ENCODE assay signal across 12 cellular contexts in genomic region chr5:173789031-173789920, GRCh38.
DNase-seq lines count a peak whose midpoint lies in the region; ATAC-seq and TF ChIP-seq lines count a peak whose summit lies in the region.
"Had no signal": no experiment of that assay in that cellular context is flagged by ENCODE, and none has a peak within 500 bp of the region (broad histone marks: within the 10 kb centered on the region; RNA-seq: fewer than 3 reads in every experiment).

No MANE protein-coding gene starts in this region.

- no peak overlapping the region for H3K27ac Mint-ChIP-seq in activated naive CD4-positive, alpha-beta T cell treated with anti-CD3 and anti-CD28 coated beads, Interleukin-2, amount 10 ng/mL, durations not matched to agents 7 days and 5 days
- H3K27ac Mint-ChIP-seq: nephron had no signal

- CTCF ChIA-PET in activated naive CD4-positive, alpha-beta T cell treated with anti-CD3 and anti-CD28 coated beads, Interleukin-2, amount 10 ng/mL, durations not matched to agents 7 days and 5 days (lab: Charles Lee), result no interaction called here

- H3K27me3 Mint-ChIP-seq in activated naive CD4-positive, alpha-beta T cell treated with anti-CD3 and anti-CD28 coated beads, Interleukin-2, amount 10 ng/mL, durations not matched to agents 7 days and 5 days, result peaks cover 6% of the 10 kb centered on the region

- DNase-seq in activated naive CD4-positive, alpha-beta T cell treated with Interleukin-2 at 50 U/mL for 16 hours, result peak; percentile 23
- DNase-seq in activated naive CD4-positive, alpha-beta T cell treated with anti-CD3 and anti-CD28 coated beads, Interleukin-2, amount 10 ng/mL, durations not matched to agents 7 days and 5 days, result no peak
- peak; percentile 7 for DNase-seq in NCI-H226
- peak; percentile 80 for DNase-seq in epithelial cell of esophagus (ENCODE audit: low read depth)
- peak; percentile 4 to 39 for DNase-seq in stimulated activated CD8-positive, alpha-beta memory T cell treated with anti-CD3 and anti-CD28 coated beads, Interleukin-15, amount 100 ng/mL, for 48 hours (ENCODE audit: low read depth in 2 of 2)
- DNase-seq in activated effector memory CD4-positive, alpha-beta T cell treated with Interleukin-2 at 50 U/mL for 16 hours, result no peak
- DNase-seq: DND-41 had no signal

- no peak for ATAC-seq in GM18858 (IDR thresholded peaks at IDR 0.05; ENCODE audit: unreplicated experiment)
- no peak for ATAC-seq in HG02623 (IDR thresholded peaks at IDR 0.05; ENCODE audit: unreplicated experiment)

- TF ChIP-seq CTCF in epithelial cell of esophagus (IDR thresholded peaks at IDR 0.05; ENCODE audit: insufficient read depth, low read depth, low read length, missing control alignments), result no peak

- no peak overlapping the region for H3K4me3 Mint-ChIP-seq in activated naive CD4-positive, alpha-beta T cell treated with anti-CD3 and anti-CD28 coated beads, Interleukin-2, amount 10 ng/mL, durations not matched to agents 7 days and 5 days
- H3K4me3 Mint-ChIP-seq: nephron had no signal

- no peaks in the 10 kb centered on the region for H3K9me3 Mint-ChIP-seq in activated naive CD4-positive, alpha-beta T cell treated with anti-CD3 and anti-CD28 coated beads, Interleukin-2, amount 10 ng/mL, durations not matched to agents 7 days and 5 days
- H3K9me3 Mint-ChIP-seq: nephron had no signal

- H3K4me3 ChIP-seq in epithelial cell of esophagus (ENCODE audit: low read length), result no peak overlapping the region
- H3K4me3 ChIP-seq: SK-N-MC, tibial artery had no signal

- peaks cover 12% of the 10 kb centered on the region for H3K4me1 Mint-ChIP-seq in activated naive CD4-positive, alpha-beta T cell treated with anti-CD3 and anti-CD28 coated beads, Interleukin-2, amount 10 ng/mL, durations not matched to agents 7 days and 5 days
- H3K4me1 Mint-ChIP-seq: nephron had no signal

- no peaks in the 10 kb centered on the region for H3K36me3 Mint-ChIP-seq in activated naive CD4-positive, alpha-beta T cell treated with anti-CD3 and anti-CD28 coated beads, Interleukin-2, amount 10 ng/mL, durations not matched to agents 7 days and 5 days

Comparison
In these comparisons a context has a peak if more than half of its experiments do, and no peak if none do; other contexts are left out.
1. DNase-seq: peak in activated naive CD4-positive, alpha-beta T cell treated with Interleukin-2 at 50 U/mL for 16 hours (single experiment), NCI-H226 (single experiment), epithelial cell of esophagus (single experiment) and stimulated activated CD8-positive, alpha-beta memory T cell treated with anti-CD3 and anti-CD28 coated beads, Interleukin-15, amount 100 ng/mL, for 48 hours (2 of 2); none in activated naive CD4-positive, alpha-beta T cell treated with anti-CD3 and anti-CD28 coated beads, Interleukin-2, amount 10 ng/mL, durations not matched to agents 7 days and 5 days (single experiment) and activated effector memory CD4-positive, alpha-beta T cell treated with Interleukin-2 at 50 U/mL for 16 hours (single experiment).